19 cellular contexts compared by ENCODE assay signal in genomic region chr1:25072461-25072860, GRCh38.
"Had no signal": no experiment of that assay in that cellular context is flagged by ENCODE, and none has a peak within 500 bp of the region (broad histone marks: within the 10 kb centered on the region; RNA-seq: fewer than 3 reads in every experiment).

No MANE protein-coding gene starts in this region.

- H3K9ac ChIP-seq: parathyroid adenoma had no signal

- H3K27ac ChIP-seq: dorsolateral prefrontal cortex, hepatocyte, parathyroid adenoma, psoas muscle, right lobe of liver, uterus had no signal

- H3K27me3 ChIP-seq: hepatocyte, right lobe of liver, uterus had no signal

- H3K4me1 ChIP-seq: parathyroid adenoma, psoas muscle, right lobe of liver, uterus had no signal

- H3K4me2 ChIP-seq: hepatocyte had no signal

- H3K4me3 Mint-ChIP-seq: memory B cell, naive B cell, nephron, type B pancreatic cell had no signal

- DNase-seq: cortex of kidney; effector CD8-positive, alpha-beta T cell; foreskin melanocyte; head of caudate nucleus; midbrain; naive B cell; psoas muscle; retina; right lobe of liver; stimulated activated CD4-positive, alpha-beta T cell treated with anti-CD3 and anti-CD28 coated beads, Interleukin-2, amount 100 ng/mL, for 24 hours; stimulated activated CD4-positive, alpha-beta T cell treated with anti-CD3 and anti-CD28 coated beads, Interleukin-4, amount 100 ng/mL, for 4 hours; stimulated activated naive CD4-positive, alpha-beta T cell treated with Interleukin-2 at 50 U/mL for 16 hours; uterus had no signal

- H3K36me3 ChIP-seq: right lobe of liver, uterus had no signal

- ATAC-seq: psoas muscle had no signal

- H3K9me3 Mint-ChIP-seq: type B pancreatic cell had no signal

- H3K4me1 Mint-ChIP-seq: memory B cell, nephron had no signal

- H3K9me3 ChIP-seq: psoas muscle, right lobe of liver, uterus had no signal

- H3K27ac Mint-ChIP-seq: memory B cell, nephron, type B pancreatic cell had no signal

- H3K4me3 ChIP-seq: dorsolateral prefrontal cortex, hepatocyte, psoas muscle, right lobe of liver, uterus had no signal

- H3K27me3 Mint-ChIP-seq: memory B cell, naive B cell, type B pancreatic cell had no signal

- H2AFZ ChIP-seq: hepatocyte, parathyroid adenoma had no signal

- H3K36me3 Mint-ChIP-seq: type B pancreatic cell had no signal
